Comparison of ENCODE assay signal across 8 cellular contexts in the genomic region with DNA sequence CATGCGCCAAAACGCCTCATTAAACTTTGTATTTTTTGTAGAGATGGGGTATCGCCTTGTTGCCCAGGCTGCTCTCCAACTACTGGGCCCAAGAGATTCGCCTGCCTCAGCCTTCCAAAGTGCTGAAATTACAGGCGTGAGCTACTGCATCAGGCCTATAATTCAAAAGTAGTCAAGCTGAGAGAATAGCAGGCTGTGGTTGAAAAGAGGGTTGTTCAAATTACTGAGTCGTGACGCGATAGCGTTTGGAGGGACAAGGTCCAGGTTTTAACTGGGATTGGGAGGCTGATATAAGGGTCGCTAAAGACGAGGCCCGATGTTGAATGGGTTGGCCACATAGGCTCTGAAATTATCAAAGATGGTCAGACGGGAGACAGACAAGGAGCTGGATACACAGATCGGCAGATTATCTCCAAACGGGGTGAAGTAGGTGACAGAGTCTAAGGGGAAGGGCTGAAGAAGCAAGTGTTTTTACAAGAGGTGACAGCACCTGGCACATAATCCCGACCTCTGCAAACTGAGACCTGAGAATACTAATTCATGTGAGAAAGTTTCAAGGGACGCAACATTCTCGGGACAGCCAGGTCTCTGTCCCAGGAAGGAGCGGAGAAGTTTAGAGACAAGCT. TPM values are rescaled to one million over a fixed set of nuclear protein-coding genes. Genes with fewer than 3 reads are reported as not detected.
DNase-seq lines count a peak whose midpoint lies in the region; ATAC-seq, FAIRE-seq and TF ChIP-seq lines count a peak whose summit lies in the region.

No MANE protein-coding gene starts in this region.

- H3K4me3 Mint-ChIP-seq in activated B cell treated with CpG ODN at 0.5 μM for 24 hours: peak overlapping the region; percentile 98

- POLR2A ChIA-PET in activated B cell treated with CpG ODN at 0.5 μM for 24 hours (lab: Charles Lee): interaction anchor here (0.5 to 2.5 kb wide), 19 partner anchors 15 to 915 kb away, joined by 3 to 37 read pairs (median 5); a partner anchor contains a TSS

- DNase-seq in GM12891 (ENCODE audit: insufficient read length, low spot score) (no peak), activated B cell treated with CpG ODN at 0.5 μM for 24 hours (no peak), iPS DF 6.9 (ENCODE audit: low read depth, low spot score) (no peak), spleen (no peak), hypothalamus (lab: John Stamatoyannopoulos, UW) (no peak)

- H3K4me1 ChIP-seq in iPS DF 6.9 (ENCODE audit: control insufficient read depth, insufficient read depth, low read length) (0 out of 2 replicates have a peak, but pooled peaks cover 2% of the 10 kb centered on the region), spleen (peaks cover 17 to 57% (median 40%) of the 10 kb centered on the region in 6 donors)

- H3K27ac Mint-ChIP-seq in activated B cell treated with CpG ODN at 0.5 μM for 24 hours: peak overlapping the region; percentile 95

- peaks cover 2% of the 10 kb centered on the region; the same call in 1 of the 2 replicates for H3K36me3 ChIP-seq in iPS DF 6.9 (ENCODE audit: control insufficient read depth, insufficient read depth, low read length)
- peaks cover 0 to 15% (median 3%) of the 10 kb centered on the region in 6 donors for H3K36me3 ChIP-seq in spleen

- H3K27me3 ChIP-seq in iPS DF 6.9 (ENCODE audit: control insufficient read depth, insufficient read depth, low read length) (no peaks in the 10 kb centered on the region), spleen (replicated peaks in 1 of 7) (no peaks in the 10 kb centered on the region)

- no peak for TF ChIP-seq CTCF in activated B cell treated with CpG ODN at 0.5 μM for 24 hours (IDR thresholded peaks at IDR 0.05)
- TF ChIP-seq CTCF in spleen (IDR thresholded peaks at IDR 0.05 in 8 of 11, conservative IDR thresholded peaks at IDR 0.05 in 3 of 11): no peak

- peak; percentile 3 for ATAC-seq in HG03159 (IDR thresholded peaks at IDR 0.05; ENCODE audit: unreplicated experiment)
- no peak for ATAC-seq in activated B cell treated with CpG ODN at 0.5 μM for 24 hours (ENCODE audit: low read depth)
- no peak for ATAC-seq in HG02884 (IDR thresholded peaks at IDR 0.05; ENCODE audit: unreplicated experiment)
- ATAC-seq in GM21423 (IDR thresholded peaks at IDR 0.05; ENCODE audit: unreplicated experiment): no peak

- intact Hi-C loops in activated B cell treated with CpG ODN at 0.5 μM for 24 hours (cut with micrococcal nuclease) (loop anchor here (2.0 to 10.0 kb wide), 6 partner anchors 51 to 1105 kb away; a partner anchor contains a TSS), spleen (cut with DNase I; ENCODE audit: low total_unique reads) (loop anchor here (10.0 kb wide), 1 partner anchor 75 kb away; a partner anchor contains a TSS)

- peaks cover 42% of the 10 kb centered on the region for H3K4me1 Mint-ChIP-seq in activated B cell treated with CpG ODN at 0.5 μM for 24 hours

- H3K4me3 ChIP-seq in iPS DF 6.9 (ENCODE audit: low read length): peak overlapping the region; percentile 82
- H3K4me3 ChIP-seq in spleen: peak overlapping the region; percentile 63 to 89 (median 80)

- WGBS in iPS DF 6.9 (ENCODE audit: insufficient coverage, insufficient read length): no CpG with 5 or more reads among the region's 19 CpGs
- WGBS in spleen, 5 donors: 7 to 11% (median 8%) methylated on average over 19 of the region's 19 CpGs

- peaks cover 20% of the 10 kb centered on the region for H3K36me3 Mint-ChIP-seq in activated B cell treated with CpG ODN at 0.5 μM for 24 hours (ENCODE audit: low read depth)

- H3K27ac ChIP-seq in iPS DF 6.9 (ENCODE audit: low read length): no peak overlapping the region
- peak overlapping the region; percentile 62 to 95 (median 87) for H3K27ac ChIP-seq in spleen

- H3K9me3 ChIP-seq in iPS DF 6.9 (ENCODE audit: control insufficient read depth, insufficient read depth, low read length) (no peaks in the 10 kb centered on the region), spleen (no peaks in the 10 kb centered on the region)

- no peaks in the 10 kb centered on the region for H3K27me3 Mint-ChIP-seq in activated B cell treated with CpG ODN at 0.5 μM for 24 hours

- H3K9me3 Mint-ChIP-seq in activated B cell treated with CpG ODN at 0.5 μM for 24 hours: no peaks in the 10 kb centered on the region

- CTCF ChIA-PET in activated B cell treated with CpG ODN at 0.5 μM for 24 hours (lab: Charles Lee): interaction anchor here (1.8 kb wide), 1 partner anchor 158 kb away, joined by 5 read pairs; no protein-coding TSS in a partner anchor

- no peak for TF ChIP-seq POLR2A in GM12891 (IDR thresholded peaks at IDR 0.05; ENCODE audit: low read depth, low read length)
- TF ChIP-seq POLR2A in spleen (IDR thresholded peaks at IDR 0.05): no peak

- peak; percentile 20 for FAIRE-seq in GM12891 (lab: Jason Lieb, UNC)

TF ChIP-seq in GM12891, 5 proteins besides CTCF, POLR2A, EP300 and RAD21:
- TF ChIP-seq TAF1 (IDR thresholded peaks at IDR 0.05; ENCODE audit: low read depth, low read length) (no peak), POU2F2 (IDR thresholded peaks at IDR 0.05; ENCODE audit: low read depth, low read length) (no peak), SPI1 (IDR thresholded peaks at IDR 0.05; ENCODE audit: low read depth, low read length) (no peak), PAX5 (IDR thresholded peaks at IDR 0.05; ENCODE audit: insufficient read depth, low read length, severe bottlenecking) (no peak), POLR2AphosphoS5 (IDR thresholded peaks at IDR 0.05; ENCODE audit: low read depth, low read length) (no peak)

RNA-seq across cellular contexts. Expression of a gene that starts 0.8 kb away (rescaled TPM):
- 21.2 TPM for polyA plus RNA-seq in GM12891 (2012; ENCODE audit: low read depth, missing spikeins)
- total RNA-seq in activated B cell treated with CpG ODN at 0.5 μM for 24 hours (24.8 and 26.9 TPM in 2 replicates), spleen (10 to 100 TPM; 14.5 to 25.2 (median 16.3) TPM)
- polyA plus RNA-seq in spleen: 1 to 10 TPM; 3.5 to 7.8 (median 4.7) TPM
